In genomic region chr4:20046931-20047677, GRCh38 we compare ENCODE assay signal across 25 cellular contexts.
DNase-seq lines count a peak whose midpoint lies in the region; ATAC-seq and TF ChIP-seq lines count a peak whose summit lies in the region.
"Had no signal": no experiment of that assay in that cellular context is flagged by ENCODE, and none has a peak within 500 bp of the region (broad histone marks: within the 10 kb centered on the region; RNA-seq: fewer than 3 reads in every experiment).

No MANE protein-coding gene starts in this region.

- H3K27ac ChIP-seq in CD4-positive, alpha-beta memory T cell (ENCODE audit: low read depth, low read length) = no peak overlapping the region
- H3K27ac ChIP-seq in left ventricle myocardium inferior (replicated peaks) = no peak overlapping the region
- no peak overlapping the region for H3K27ac ChIP-seq in endodermal cell (ENCODE audit: low read depth, low read length)
- H3K27ac ChIP-seq: BLaER1 treated with 17β-estradiol and CSF1 and Interleukin-3, amounts not matched to agents 10 nM and 100 nM; KMS-11; PC-9 had no signal

- POLR2A ChIA-PET in CD4-positive, alpha-beta memory T cell (lab: Charles Lee; ENCODE audit: partially characterized antibody) = no interaction called here

- no peak for TF ChIP-seq CTCF in mesothelial cell of epicardium (IDR thresholded peaks at IDR 0.05; ENCODE audit: unreplicated experiment)
- no peak for TF ChIP-seq CTCF in left ventricle myocardium inferior (IDR thresholded peaks at IDR 0.05; ENCODE audit: borderline replicate concordance)
- TF ChIP-seq CTCF in endodermal cell (conservative IDR thresholded peaks at IDR 0.05) = no peak

- no peak overlapping the region for H3K4me3 ChIP-seq in adipocyte (ENCODE audit: low read length)
- H3K4me3 ChIP-seq in CD4-positive, alpha-beta memory T cell (ENCODE audit: low read length in 2 of 2) = no peak overlapping the region
- H3K4me3 ChIP-seq in left ventricle myocardium inferior = no peak overlapping the region
- no peak overlapping the region for H3K4me3 ChIP-seq in endodermal cell (ENCODE audit: low read length)
- H3K4me3 ChIP-seq: BLaER1 treated with 17β-estradiol and CSF1 and Interleukin-3, amounts not matched to agents 10 nM and 100 nM; PC-9 had no signal

- H3K9ac ChIP-seq in adipocyte (ENCODE audit: low read length) (no peak overlapping the region), endodermal cell (ENCODE audit: extremely low read depth, low read length, poor library complexity, severe bottlenecking) (no peak overlapping the region)
- H3K9ac ChIP-seq: BLaER1 treated with 17β-estradiol and CSF1 and Interleukin-3, amounts not matched to agents 10 nM and 100 nM; KMS-11; SK-N-SH had no signal

- H3K36me3 Mint-ChIP-seq in mesothelial cell of epicardium = no peaks in the 10 kb centered on the region
- no peaks in the 10 kb centered on the region for H3K36me3 Mint-ChIP-seq in CD4-positive, alpha-beta memory T cell
- H3K36me3 Mint-ChIP-seq in endodermal cell (ENCODE audit: low read depth) = no peaks in the 10 kb centered on the region
- H3K36me3 Mint-ChIP-seq: CD8-positive, alpha-beta memory T cell had no signal

- H3K27me3 ChIP-seq in adipocyte (replicated peaks; ENCODE audit: control insufficient read depth, insufficient read depth, low read length) = no peaks in the 10 kb centered on the region
- no peaks in the 10 kb centered on the region for H3K27me3 ChIP-seq in CD4-positive, alpha-beta memory T cell (ENCODE audit: insufficient read depth, low read length)
- H3K27me3 ChIP-seq in left ventricle myocardium inferior (ENCODE audit: low read depth) = no peaks in the 10 kb centered on the region
- no peaks in the 10 kb centered on the region for H3K27me3 ChIP-seq in endodermal cell (ENCODE audit: control insufficient read depth, insufficient read depth, low read length, poor library complexity, severe bottlenecking)
- H3K27me3 ChIP-seq: BLaER1 treated with 17β-estradiol and CSF1 and Interleukin-3, amounts not matched to agents 10 nM and 100 nM had no signal

- ATAC-seq in GM18858 (IDR thresholded peaks at IDR 0.05; ENCODE audit: unreplicated experiment) = no peak

- H3K4me1 ChIP-seq in adipocyte (ENCODE audit: control insufficient read depth, insufficient read depth, low read length) (peaks cover 9% of the 10 kb centered on the region), left ventricle myocardium inferior (no peaks in the 10 kb centered on the region), endodermal cell (ENCODE audit: control insufficient read depth, insufficient read depth, low read length) (no peaks in the 10 kb centered on the region)
- H3K4me1 ChIP-seq in CD4-positive, alpha-beta memory T cell (ENCODE audit: insufficient read depth, low read length) = no peaks in the 10 kb centered on the region

- H3K27me3 Mint-ChIP-seq in mesothelial cell of epicardium (ENCODE audit: low read depth) (no peaks in the 10 kb centered on the region), endodermal cell (ENCODE audit: insufficient read depth) (no peaks in the 10 kb centered on the region)
- peaks cover 0 to 3% of the 10 kb centered on the region in 2 donors for H3K27me3 Mint-ChIP-seq in CD4-positive, alpha-beta memory T cell
- H3K27me3 Mint-ChIP-seq: CD8-positive, alpha-beta memory T cell had no signal

- H3K9me3 Mint-ChIP-seq in mesothelial cell of epicardium (no peaks in the 10 kb centered on the region), endodermal cell (no peaks in the 10 kb centered on the region)
- peaks cover 0 to 22% (median 10%) of the 10 kb centered on the region in 8 donors for H3K9me3 Mint-ChIP-seq in CD4-positive, alpha-beta memory T cell
- H3K9me3 Mint-ChIP-seq: H9 had no signal

- H3K36me3 ChIP-seq in adipocyte (ENCODE audit: control insufficient read depth, insufficient read depth, low read length, severe bottlenecking) (no peaks in the 10 kb centered on the region), left ventricle myocardium inferior (no peaks in the 10 kb centered on the region), endodermal cell (ENCODE audit: control insufficient read depth, insufficient read depth, low read length) (no peaks in the 10 kb centered on the region)
- no peaks in the 10 kb centered on the region for H3K36me3 ChIP-seq in CD4-positive, alpha-beta memory T cell (ENCODE audit: insufficient read depth, low read length)
- H3K36me3 ChIP-seq: BLaER1 treated with 17β-estradiol and CSF1 and Interleukin-3, amounts not matched to agents 10 nM and 100 nM had no signal

- intact Hi-C loops in CD4-positive, alpha-beta memory T cell (cut with micrococcal nuclease) = no loop called here
- intact Hi-C loops in left ventricle myocardium inferior (cut with micrococcal nuclease) = no loop called here

- H3K9me3 ChIP-seq in adipocyte (ENCODE audit: control insufficient read depth, low read length) (no peaks in the 10 kb centered on the region), left ventricle myocardium inferior (replicated peaks) (no peaks in the 10 kb centered on the region), endodermal cell (ENCODE audit: control insufficient read depth, low read length) (no peaks in the 10 kb centered on the region)
- no peaks in the 10 kb centered on the region for H3K9me3 ChIP-seq in CD4-positive, alpha-beta memory T cell (ENCODE audit: control insufficient read depth in 1 of 2, low read length in 2 of 2)
- H3K9me3 ChIP-seq: BLaER1 treated with 17β-estradiol and CSF1 and Interleukin-3, amounts not matched to agents 10 nM and 100 nM; SK-N-SH had no signal

- 97% methylated on average over 3 of the region's 3 CpGs; no CpG with 5 or more reads in 1 of the 2 experiments for WGBS in endodermal cell (ENCODE audit: insufficient coverage in 1 of 2, insufficient read length in 1 of 2), 2 experiments

- H3K27ac Mint-ChIP-seq in mesothelial cell of epicardium (peak overlapping the region; percentile 13), endodermal cell (no peak overlapping the region)
- no peak overlapping the region for H3K27ac Mint-ChIP-seq in CD4-positive, alpha-beta memory T cell
- H3K27ac Mint-ChIP-seq: CD8-positive, alpha-beta memory T cell; H9 had no signal

- CTCF ChIA-PET in CD4-positive, alpha-beta memory T cell (lab: Charles Lee; ENCODE audit: partially characterized antibody) = no interaction called here

- H3K4me1 Mint-ChIP-seq in mesothelial cell of epicardium (peaks cover 56% of the 10 kb centered on the region), endodermal cell (no peaks in the 10 kb centered on the region)
- no peaks in the 10 kb centered on the region for H3K4me1 Mint-ChIP-seq in CD4-positive, alpha-beta memory T cell
- H3K4me1 Mint-ChIP-seq: CD8-positive, alpha-beta memory T cell had no signal

- DNase-seq in EH (ENCODE audit: low read depth) (peak; percentile 67), adipocyte (ENCODE audit: low read depth) (peak; percentile 64), dedifferentiated amniotic fluid mesenchymal stem cell (ENCODE audit: extremely low spot score) (peak; percentile 26), mesothelial cell of epicardium (ENCODE audit: low spot score in 2 of 2, unreplicated experiment in 2 of 2) (no peak), left ventricle myocardium inferior (no peak), endodermal cell (no peak)
- DNase-seq in CD4-positive, alpha-beta memory T cell = no peak
- DNase-seq: Calu3; CD8-positive, alpha-beta memory T cell; DMS153; GDM1; H9; NCI-H1092 treated with DMSO at 0.1 percent for 48 hours; NCI-H1436 treated with DMSO at 0.1 percent for 48 hours; NCI-H2029; NCI-H226; NCI-H510A treated with DMSO at 0.1 percent for 48 hours; NCI-H748 treated with DMSO at 0.1 percent for 48 hours; PC-9; RPMI8226; SHP77 treated with DMSO at 0.1 percent for 48 hours; SK-N-SH had no signal

- H3K4me3 Mint-ChIP-seq in mesothelial cell of epicardium (no peak overlapping the region), endodermal cell (no peak overlapping the region)
- H3K4me3 Mint-ChIP-seq in CD4-positive, alpha-beta memory T cell = no peak overlapping the region
- H3K4me3 Mint-ChIP-seq: CD8-positive, alpha-beta memory T cell; H9 had no signal

Comparison
In these comparisons a context has a peak if more than half of its experiments do, and no peak if none do; other contexts are left out.
1. DNase-seq: peak in EH (single experiment), adipocyte (single experiment) and dedifferentiated amniotic fluid mesenchymal stem cell (single experiment); none in mesothelial cell of epicardium (0 of 2), CD4-positive, alpha-beta memory T cell (0 of 5), left ventricle myocardium inferior (single experiment) and endodermal cell (single experiment).